ENCODE assay signal across 26 cellular contexts in the genomic region with DNA sequence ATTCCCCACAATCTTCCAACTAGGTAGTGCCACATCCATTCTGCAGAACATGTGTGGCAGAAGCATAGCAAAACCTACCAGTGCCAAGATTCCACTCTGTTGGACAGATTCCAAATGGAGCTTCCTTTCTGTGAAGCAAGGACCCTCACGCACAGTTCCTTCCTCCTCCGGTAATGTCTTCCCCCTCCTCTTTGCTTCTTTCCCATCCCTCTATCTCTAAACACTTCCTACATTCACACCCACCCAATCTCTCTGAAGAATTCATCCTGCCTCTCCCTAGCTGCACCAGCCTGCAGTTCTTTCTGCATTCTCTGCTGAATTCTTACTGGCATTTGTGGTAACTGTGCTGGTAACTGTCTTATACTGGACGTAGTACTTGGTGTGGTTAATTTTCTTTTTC.
"Had no signal": no experiment of that assay in that cellular context is flagged by ENCODE, and none has a peak within 500 bp of the region (broad histone marks: within the 10 kb centered on the region; RNA-seq: fewer than 3 reads in every experiment).

No MANE protein-coding gene starts in this region.

- H3K4me2 ChIP-seq: neural progenitor cell had no signal

- H3K27ac Mint-ChIP-seq: effector memory CD8-positive, alpha-beta T cell; mesothelial cell of epicardium; nephron; neural progenitor cell; stimulated activated memory B cell treated with anti-CD40 and anti-IgM and Interleukin-4, amounts not matched to agents 10 μg/mL and 1 μg/mL and 100 μg/mL, for 72 hours; type B pancreatic cell had no signal

- H3K27ac ChIP-seq: esophagus squamous epithelium, neural progenitor cell, psoas muscle, sigmoid colon, skin epidermis, spleen, tibial artery had no signal

- H3K4me1 Mint-ChIP-seq: mesothelial cell of epicardium; stimulated activated memory B cell treated with anti-CD40 and anti-IgM and Interleukin-4, amounts not matched to agents 10 μg/mL and 1 μg/mL and 100 μg/mL, for 72 hours had no signal

- H3K4me1 ChIP-seq: neural progenitor cell, sigmoid colon, testis, tibial artery had no signal

- H3K27me3 Mint-ChIP-seq: effector memory CD8-positive, alpha-beta T cell; stimulated activated memory B cell treated with anti-CD40 and anti-IgM and Interleukin-4, amounts not matched to agents 10 μg/mL and 1 μg/mL and 100 μg/mL, for 72 hours; type B pancreatic cell had no signal

- H3K9ac ChIP-seq: neural progenitor cell had no signal

- H3K36me3 ChIP-seq: esophagus squamous epithelium, neural progenitor cell, sigmoid colon, spleen, tibial artery had no signal

- ATAC-seq: effector memory CD8-positive, alpha-beta T cell; left ventricle myocardium superior; mucosa of descending colon; naive thymus-derived CD4-positive, alpha-beta T cell; right cardiac atrium; stimulated activated memory B cell treated with anti-CD40 and anti-IgM and Interleukin-4, amounts not matched to agents 10 μg/mL and 1 μg/mL and 100 μg/mL, for 72 hours; stimulated activated naive CD8-positive, alpha-beta T cell treated with anti-CD3 and anti-CD28 coated beads, Interleukin-15, Interleukin-2, amounts not matched to agents 100 U/mL and 50 U/mL, for 24 hours had no signal

- H3K4me3 ChIP-seq: esophagus squamous epithelium, lung, mucosa of descending colon, neural progenitor cell, psoas muscle, sigmoid colon, skin epidermis, spleen, testis, tibial artery had no signal

- H3K9me3 Mint-ChIP-seq: effector memory CD8-positive, alpha-beta T cell; mesothelial cell of epicardium; nephron; neural progenitor cell; stimulated activated memory B cell treated with anti-CD40 and anti-IgM and Interleukin-4, amounts not matched to agents 10 μg/mL and 1 μg/mL and 100 μg/mL, for 72 hours; type B pancreatic cell had no signal

- H2AFZ ChIP-seq: neural progenitor cell had no signal

- H3K27me3 ChIP-seq: esophagus squamous epithelium, neural progenitor cell, sigmoid colon, spleen, testis, tibial artery had no signal

- H3K4me3 Mint-ChIP-seq: effector memory CD8-positive, alpha-beta T cell; mesothelial cell of epicardium; naive thymus-derived CD4-positive, alpha-beta T cell; nephron; neural progenitor cell; stimulated activated memory B cell treated with anti-CD40 and anti-IgM and Interleukin-4, amounts not matched to agents 10 μg/mL and 1 μg/mL and 100 μg/mL, for 72 hours; type B pancreatic cell had no signal

- DNase-seq: cortex of kidney; effector memory CD8-positive, alpha-beta T cell; erythroblast; esophagus squamous epithelium; foreskin melanocyte; head of caudate nucleus; left ventricle myocardium superior; mucosa of descending colon; posterior cingulate gyrus; right cardiac atrium; sigmoid colon; spleen; stimulated activated CD4-positive, alpha-beta T cell treated with anti-CD3 and anti-CD28 coated beads, Interleukin-4, amount 100 ng/mL, for 4 hours; stimulated activated naive CD8-positive, alpha-beta T cell treated with anti-CD3 and anti-CD28 coated beads, Interleukin-15, Interleukin-2, amounts not matched to agents 100 U/mL and 50 U/mL, for 24 hours; substantia nigra; testis; tibial artery had no signal

- H3K9me3 ChIP-seq: esophagus squamous epithelium, mucosa of descending colon, psoas muscle, sigmoid colon, spleen, testis, tibial artery had no signal

- H3K36me3 Mint-ChIP-seq: mesothelial cell of epicardium, neural progenitor cell, type B pancreatic cell had no signal
